ENCODE assay signal across 23 cellular contexts in genomic region chr1:241647658-241648057, GRCh38. TPM values are rescaled to one million over a fixed set of nuclear protein-coding genes. Genes with fewer than 3 reads are reported as not detected.
A peak's percentile ranks its signal among the peaks of the same experiment; 100 is the strongest.
DNase-seq lines count a peak whose midpoint lies in the region; ATAC-seq and TF ChIP-seq lines count a peak whose summit lies in the region.
"Had no signal": no experiment of that assay in that cellular context is flagged by ENCODE, and none has a peak within 500 bp of the region (broad histone marks: within the 10 kb centered on the region; RNA-seq: fewer than 3 reads in every experiment).

No MANE protein-coding gene starts in this region.

- H4K91ac ChIP-seq in mesenchymal stem cell (ENCODE audit: low read length): no peak overlapping the region

- no peak overlapping the region for H3K18ac ChIP-seq in mesenchymal stem cell (ENCODE audit: low read depth in 1 of 2, low read length in 2 of 2)

- no peak overlapping the region for H2AK5ac ChIP-seq in mesenchymal stem cell (ENCODE audit: low read length, severe bottlenecking)

- no peak overlapping the region for H3K27ac ChIP-seq in mesenchymal stem cell (ENCODE audit: low read length, poor library complexity, severe bottlenecking)
- H3K27ac ChIP-seq: adrenal gland, cardiac muscle cell, heart right ventricle, testis had no signal

- H3K14ac ChIP-seq in mesenchymal stem cell (ENCODE audit: low read length in 2 of 2): no peak overlapping the region

- H3K4me3 ChIP-seq in mesenchymal stem cell (ENCODE audit: insufficient read depth in 1 of 2, low read depth in 1 of 2, low read length in 2 of 2): no peak overlapping the region
- H3K4me3 ChIP-seq: adrenal gland, cardiac muscle cell, GM12878, heart right ventricle, mucosa of descending colon, testis had no signal

- no peak overlapping the region for H2BK5ac ChIP-seq in mesenchymal stem cell (ENCODE audit: low read depth, low read length, poor library complexity, severe bottlenecking)

- ATAC-seq in omental fat pad (ENCODE audit: low FRiP score): no peak
- ATAC-seq: GM12878, heart right ventricle, left ventricle myocardium superior, sciatic nerve had no signal

- H3K9ac ChIP-seq in mesenchymal stem cell (ENCODE audit: low read length): no peak overlapping the region

- 17% methylated on average over 1 of the region's 1 CpG for WGBS in mesenchymal stem cell

- H2BK120ac ChIP-seq in mesenchymal stem cell (ENCODE audit: low read depth, low read length): no peak overlapping the region

- no peak overlapping the region for H2BK15ac ChIP-seq in mesenchymal stem cell (ENCODE audit: low read depth, poor library complexity, severe bottlenecking)

- no peaks in the 10 kb centered on the region for H3K27me3 ChIP-seq in mesenchymal stem cell (ENCODE audit: control insufficient read depth in 1 of 2, insufficient read depth in 1 of 2, low read length in 2 of 2)
- H3K27me3 ChIP-seq: adrenal gland, cardiac muscle cell, testis had no signal

- no peak overlapping the region for H4K8ac ChIP-seq in mesenchymal stem cell (ENCODE audit: low read length)

- H2AFZ ChIP-seq in mesenchymal stem cell (ENCODE audit: low read depth, low read length): no peak overlapping the region

- no peak overlapping the region for H2BK12ac ChIP-seq in mesenchymal stem cell (ENCODE audit: low read length in 2 of 2)

- no peak overlapping the region for H3K4ac ChIP-seq in mesenchymal stem cell (ENCODE audit: low read depth in 1 of 2, low read length in 2 of 2)

- H3K79me1 ChIP-seq in mesenchymal stem cell (replicated peaks; ENCODE audit: low read length, poor library complexity, severe bottlenecking): no peaks in the 10 kb centered on the region

- no peaks in the 10 kb centered on the region for H3K36me3 ChIP-seq in mesenchymal stem cell (ENCODE audit: control insufficient read depth in 1 of 2, insufficient read depth in 2 of 2, low read depth in 1 of 2, low read length in 2 of 2)
- H3K36me3 ChIP-seq: adrenal gland, cardiac muscle cell, heart right ventricle had no signal

- no peak overlapping the region for H3K23ac ChIP-seq in mesenchymal stem cell (ENCODE audit: low read length in 2 of 2)

- H3K4me1 ChIP-seq in mesenchymal stem cell (ENCODE audit: control insufficient read depth, insufficient read depth, low read depth, low read length): no peaks in the 10 kb centered on the region
- H3K4me1 ChIP-seq: heart right ventricle had no signal

- DNase-seq in EH (ENCODE audit: low read depth) (peak; percentile 80), M059J (ENCODE audit: low read depth) (peak; percentile 64), amniotic epithelial cell (ENCODE audit: low read depth) (peak; percentile 62), mesenchymal stem cell (peak; percentile 65), omental fat pad (ENCODE audit: low spot score) (no peak), NCI-H446 treated with DMSO at 0.1 percent for 48 hours (lab: John Stamatoyannopoulos, UW) (no peak), NCI-H345 (lab: John Stamatoyannopoulos, UW) (no peak), NCI-H1105 (lab: John Stamatoyannopoulos, UW) (no peak)
- DNase-seq: activated CD4-positive, alpha-beta T cell treated with anti-CD3 and anti-CD28 coated beads, Interleukin-2, amount 50 U/mL, for 48 hours; activated gamma-delta T cell treated with Interleukin-2 at 50 U/mL for 16 hours; adrenal gland; AML-193; heart right ventricle; Karpas-422; left ventricle myocardium superior; mucosa of descending colon; NCI-H2107; NCI-H524 treated with DMSO at 0.1 percent for 48 hours; testis had no signal

- H3K9me3 ChIP-seq in mesenchymal stem cell (ENCODE audit: control insufficient read depth, low read length): no peaks in the 10 kb centered on the region
- H3K9me3 ChIP-seq: adrenal gland, mucosa of descending colon, testis had no signal

- no peak overlapping the region for H3K4me2 ChIP-seq in mesenchymal stem cell (ENCODE audit: low read length, poor library complexity, severe bottlenecking)

- TF ChIP-seq CTCF in omental fat pad (IDR thresholded peaks at IDR 0.05): no peak

RNA-seq across cellular contexts. Expression of gene WDR64, which starts 4.4 kb away (rescaled TPM):
- not detected in 2 replicates for total RNA-seq in M059J (2014; rRNA removed; shearing (Covaris generic))
- not detected for polyA plus RNA-seq in mesenchymal stem cell (2013, experiment 1 of 2)
- polyA plus RNA-seq in mesenchymal stem cell (2013, experiment 2 of 2): 0.03 TPM
- total RNA-seq in omental fat pad: not detected
- total RNA-seq: cardiac muscle cell, GM12878, left ventricle myocardium superior, posterior vena cava, sciatic nerve had no signal
- polyA plus RNA-seq: cardiac muscle cell, heart right ventricle had no signal

RNA-seq across cellular contexts. Expression of gene CHML, which starts 7.5 kb away (rescaled TPM):
- total RNA-seq in M059J (2014; rRNA removed; shearing (Covaris generic)): 11.9 and 16.9 TPM in 2 replicates
- 7.0 TPM for polyA plus RNA-seq in mesenchymal stem cell (2013, experiment 1 of 2)
- polyA plus RNA-seq in mesenchymal stem cell (2013, experiment 2 of 2): 7.2 TPM
- 10 to 100 TPM in 1 of 4 donors, 1 to 10 TPM in 3; 4.8 to 12.6 (median 7.7) TPM for total RNA-seq in omental fat pad

RNA-seq across cellular contexts. Expression of gene OPN3, which starts 7.5 kb away (rescaled TPM):
- total RNA-seq in M059J (2014; rRNA removed; shearing (Covaris generic)): 30.2 and 30.8 TPM in 2 replicates
- polyA plus RNA-seq in mesenchymal stem cell (2013, experiment 1 of 2): 45.4 TPM
- 49.2 TPM for polyA plus RNA-seq in mesenchymal stem cell (2013, experiment 2 of 2)
- 10 to 100 TPM; 10.9 to 20.0 (median 12.8) TPM for total RNA-seq in omental fat pad

Comparison
In these comparisons a context has a peak if more than half of its experiments do, and no peak if none do; other contexts are left out.
1. DNase-seq: peak in EH (single experiment), M059J (single experiment), amniotic epithelial cell (single experiment) and mesenchymal stem cell (single experiment); none in omental fat pad (single experiment), NCI-H446 treated with DMSO at 0.1 percent for 48 hours (single experiment), NCI-H345 (single experiment) and NCI-H1105 (single experiment).